17 cellular contexts compared by ENCODE assay signal in the genomic region with DNA sequence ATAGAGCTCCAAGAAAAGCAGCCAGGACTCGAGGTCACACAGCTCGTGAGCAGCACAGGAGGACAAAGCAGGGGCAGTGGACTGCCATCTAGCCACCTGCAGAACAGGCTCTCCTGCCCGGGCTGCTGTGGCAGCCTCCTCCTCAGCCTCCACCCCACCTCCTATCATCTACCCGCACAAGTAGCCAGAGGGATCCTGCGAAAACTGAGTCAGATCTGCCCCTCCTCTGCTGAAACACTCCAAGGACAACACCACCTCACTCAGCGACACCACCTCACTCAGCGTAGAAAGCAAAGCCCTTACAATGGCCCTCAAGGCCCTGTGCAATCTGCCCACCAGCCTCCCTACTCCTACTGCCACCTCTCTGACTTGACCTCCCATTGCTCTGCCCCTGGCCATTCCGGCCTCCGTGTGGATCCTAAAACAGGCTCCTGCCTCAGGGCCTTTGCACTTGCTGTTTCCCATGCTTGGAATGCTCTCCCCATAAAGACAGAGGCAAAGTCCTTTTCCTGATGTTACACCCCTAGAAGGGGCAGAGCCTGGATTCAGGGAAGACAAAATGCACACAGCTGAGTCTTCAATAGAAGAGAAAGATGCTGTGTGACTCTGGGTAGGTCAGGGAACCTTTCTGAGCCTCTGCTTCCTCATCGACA. TPM values are rescaled to one million over a fixed set of nuclear protein-coding genes. Genes with fewer than 3 reads are reported as not detected.
DNase-seq lines count a peak whose midpoint lies in the region; ATAC-seq and TF ChIP-seq lines count a peak whose summit lies in the region.
"Had no signal": no experiment of that assay in that cellular context is flagged by ENCODE, and none has a peak within 500 bp of the region (broad histone marks: within the 10 kb centered on the region; RNA-seq: fewer than 3 reads in every experiment).

No MANE protein-coding gene starts in this region.

- no peak for DNase-seq in activated naive CD4-positive, alpha-beta T cell treated with anti-CD3 and anti-CD28 coated beads, Interleukin-2, amount 50 U/mL, for 72 hours (ENCODE audit: low spot score in 2 of 2)
- DNase-seq in endothelial cell (ENCODE audit: low spot score) = no peak
- no peak for DNase-seq in stimulated activated naive B cell treated with anti-CD40 and anti-IgM and Interleukin-4, amounts not matched to agents 10 μg/mL and 1 μg/mL and 100 μg/mL, for 72 hours
- DNase-seq in stimulated activated CD4-positive, alpha-beta T cell treated with anti-CD3 and anti-CD28 coated beads, Interleukin-4, amount 100 ng/mL, for 24 hours = no peak
- DNase-seq: activated CD4-positive, CD25-positive, alpha-beta regulatory T cell treated with anti-CD3 and anti-CD28 coated beads, Interleukin-2, amount 50 U/mL, for 72 hours; activated naive CD4-positive, alpha-beta T cell treated with Interleukin-2 at 50 U/mL for 16 hours; DMS53; NCI-H1105 treated with DMSO at 0.1 percent for 48 hours; NCI-H82; T-helper 9 cell; upper lobe of left lung had no signal

- no peak for ATAC-seq in activated naive CD4-positive, alpha-beta T cell treated with anti-CD3 and anti-CD28 coated beads, Interleukin-2, amount 50 U/mL, for 72 hours
- no peak for ATAC-seq in stimulated activated naive B cell treated with anti-CD40 and anti-IgM and Interleukin-4, amounts not matched to agents 10 μg/mL and 1 μg/mL and 100 μg/mL, for 72 hours (replicated peaks)
- ATAC-seq in esophagus mucosa (no peak), HG02884 (IDR thresholded peaks at IDR 0.05; ENCODE audit: unreplicated experiment) (no peak)
- ATAC-seq: A549, Panc1 had no signal

- H3K4me3 Mint-ChIP-seq in activated naive CD4-positive, alpha-beta T cell treated with anti-CD3 and anti-CD28 coated beads, Interleukin-2, amount 50 U/mL, for 24 hours = no peak overlapping the region
- H3K4me3 Mint-ChIP-seq in activated naive CD8-positive, alpha-beta T cell = no peak overlapping the region
- peak overlapping the region; percentile 62 for H3K4me3 Mint-ChIP-seq in endothelial cell (ENCODE audit: unreplicated experiment)
- H3K4me3 Mint-ChIP-seq in stimulated activated naive B cell treated with anti-CD40 and anti-IgM and Interleukin-4, amounts not matched to agents 10 μg/mL and 1 μg/mL and 100 μg/mL, for 72 hours = no peak overlapping the region

- TF ChIP-seq CTCF in endothelial cell (IDR thresholded peaks at IDR 0.05; ENCODE audit: unreplicated experiment) = no peak

- H3K9me3 Mint-ChIP-seq in activated naive CD4-positive, alpha-beta T cell treated with anti-CD3 and anti-CD28 coated beads, Interleukin-2, amount 50 U/mL, for 24 hours = no peaks in the 10 kb centered on the region
- H3K9me3 Mint-ChIP-seq in activated naive CD4-positive, alpha-beta T cell treated with anti-CD3 and anti-CD28 coated beads, Interleukin-2, amount 50 U/mL, for 72 hours = peaks cover 4 to 21% of the 10 kb centered on the region in 2 donors
- no peaks in the 10 kb centered on the region for H3K9me3 Mint-ChIP-seq in activated naive CD8-positive, alpha-beta T cell (ENCODE audit: low read depth)
- no peaks in the 10 kb centered on the region for H3K9me3 Mint-ChIP-seq in endothelial cell (ENCODE audit: unreplicated experiment)
- peaks cover 0 to 4% of the 10 kb centered on the region in 2 donors for H3K9me3 Mint-ChIP-seq in stimulated activated naive B cell treated with anti-CD40 and anti-IgM and Interleukin-4, amounts not matched to agents 10 μg/mL and 1 μg/mL and 100 μg/mL, for 72 hours

- peaks cover 41% of the 10 kb centered on the region for H3K4me1 Mint-ChIP-seq in activated naive CD4-positive, alpha-beta T cell treated with anti-CD3 and anti-CD28 coated beads, Interleukin-2, amount 50 U/mL, for 24 hours
- H3K4me1 Mint-ChIP-seq in activated naive CD8-positive, alpha-beta T cell (ENCODE audit: low read depth) = peaks cover 47% of the 10 kb centered on the region
- peaks cover 46% of the 10 kb centered on the region for H3K4me1 Mint-ChIP-seq in endothelial cell (ENCODE audit: unreplicated experiment)
- peaks cover 37 to 48% of the 10 kb centered on the region in 2 donors for H3K4me1 Mint-ChIP-seq in stimulated activated naive B cell treated with anti-CD40 and anti-IgM and Interleukin-4, amounts not matched to agents 10 μg/mL and 1 μg/mL and 100 μg/mL, for 72 hours

- H3K36me3 Mint-ChIP-seq in activated naive CD4-positive, alpha-beta T cell treated with anti-CD3 and anti-CD28 coated beads, Interleukin-2, amount 50 U/mL, for 24 hours = peaks cover 19% of the 10 kb centered on the region
- peaks cover 4 to 26% of the 10 kb centered on the region in 2 donors for H3K36me3 Mint-ChIP-seq in activated naive CD4-positive, alpha-beta T cell treated with anti-CD3 and anti-CD28 coated beads, Interleukin-2, amount 50 U/mL, for 72 hours
- peaks cover 13% of the 10 kb centered on the region for H3K36me3 Mint-ChIP-seq in activated naive CD8-positive, alpha-beta T cell
- H3K36me3 Mint-ChIP-seq in endothelial cell (ENCODE audit: low read depth, unreplicated experiment) = peaks cover 53% of the 10 kb centered on the region
- H3K36me3 Mint-ChIP-seq in stimulated activated naive B cell treated with anti-CD40 and anti-IgM and Interleukin-4, amounts not matched to agents 10 μg/mL and 1 μg/mL and 100 μg/mL, for 72 hours = peaks cover 26 to 47% of the 10 kb centered on the region in 2 donors

- no peaks in the 10 kb centered on the region for H3K27me3 Mint-ChIP-seq in activated naive CD4-positive, alpha-beta T cell treated with anti-CD3 and anti-CD28 coated beads, Interleukin-2, amount 50 U/mL, for 24 hours
- H3K27me3 Mint-ChIP-seq in activated naive CD8-positive, alpha-beta T cell = no peaks in the 10 kb centered on the region
- peaks cover 15% of the 10 kb centered on the region for H3K27me3 Mint-ChIP-seq in endothelial cell (ENCODE audit: unreplicated experiment)
- no peaks in the 10 kb centered on the region for H3K27me3 Mint-ChIP-seq in stimulated activated naive B cell treated with anti-CD40 and anti-IgM and Interleukin-4, amounts not matched to agents 10 μg/mL and 1 μg/mL and 100 μg/mL, for 72 hours

- peak overlapping the region; percentile 66 for H3K27ac Mint-ChIP-seq in activated naive CD4-positive, alpha-beta T cell treated with anti-CD3 and anti-CD28 coated beads, Interleukin-2, amount 50 U/mL, for 24 hours
- H3K27ac Mint-ChIP-seq in activated naive CD4-positive, alpha-beta T cell treated with anti-CD3 and anti-CD28 coated beads, Interleukin-2, amount 50 U/mL, for 72 hours = no peak overlapping the region
- peak overlapping the region; percentile 51 for H3K27ac Mint-ChIP-seq in activated naive CD8-positive, alpha-beta T cell
- H3K27ac Mint-ChIP-seq in endothelial cell (ENCODE audit: unreplicated experiment) = peak overlapping the region; percentile 42
- peak overlapping the region; percentile 51 for H3K27ac Mint-ChIP-seq in stimulated activated naive B cell treated with anti-CD40 and anti-IgM and Interleukin-4, amounts not matched to agents 10 μg/mL and 1 μg/mL and 100 μg/mL, for 72 hours

RNA-seq across cellular contexts. Expression of a gene that starts 19.3 kb away (rescaled TPM):
- total RNA-seq in activated naive CD4-positive, alpha-beta T cell treated with anti-CD3 and anti-CD28 coated beads, Interleukin-2, amount 50 U/mL, for 72 hours = 10 to 100 TPM; 30.6 to 51.8 TPM
- 248 TPM for total RNA-seq in endothelial cell (ENCODE audit: unreplicated experiment)
- 2.7 TPM for total RNA-seq in esophagus mucosa

Comparison
In these comparisons a context has a peak if more than half of its experiments do, and no peak if none do; other contexts are left out.
1. H3K27ac Mint-ChIP-seq: peak in activated naive CD4-positive, alpha-beta T cell treated with anti-CD3 and anti-CD28 coated beads, Interleukin-2, amount 50 U/mL, for 24 hours (single experiment), activated naive CD8-positive, alpha-beta T cell (single experiment), endothelial cell (single experiment) and stimulated activated naive B cell treated with anti-CD40 and anti-IgM and Interleukin-4, amounts not matched to agents 10 μg/mL and 1 μg/mL and 100 μg/mL, for 72 hours (single experiment); none in activated naive CD4-positive, alpha-beta T cell treated with anti-CD3 and anti-CD28 coated beads, Interleukin-2, amount 50 U/mL, for 72 hours (0 of 2).